9 cellular contexts compared by ENCODE assay signal in the genomic region with DNA sequence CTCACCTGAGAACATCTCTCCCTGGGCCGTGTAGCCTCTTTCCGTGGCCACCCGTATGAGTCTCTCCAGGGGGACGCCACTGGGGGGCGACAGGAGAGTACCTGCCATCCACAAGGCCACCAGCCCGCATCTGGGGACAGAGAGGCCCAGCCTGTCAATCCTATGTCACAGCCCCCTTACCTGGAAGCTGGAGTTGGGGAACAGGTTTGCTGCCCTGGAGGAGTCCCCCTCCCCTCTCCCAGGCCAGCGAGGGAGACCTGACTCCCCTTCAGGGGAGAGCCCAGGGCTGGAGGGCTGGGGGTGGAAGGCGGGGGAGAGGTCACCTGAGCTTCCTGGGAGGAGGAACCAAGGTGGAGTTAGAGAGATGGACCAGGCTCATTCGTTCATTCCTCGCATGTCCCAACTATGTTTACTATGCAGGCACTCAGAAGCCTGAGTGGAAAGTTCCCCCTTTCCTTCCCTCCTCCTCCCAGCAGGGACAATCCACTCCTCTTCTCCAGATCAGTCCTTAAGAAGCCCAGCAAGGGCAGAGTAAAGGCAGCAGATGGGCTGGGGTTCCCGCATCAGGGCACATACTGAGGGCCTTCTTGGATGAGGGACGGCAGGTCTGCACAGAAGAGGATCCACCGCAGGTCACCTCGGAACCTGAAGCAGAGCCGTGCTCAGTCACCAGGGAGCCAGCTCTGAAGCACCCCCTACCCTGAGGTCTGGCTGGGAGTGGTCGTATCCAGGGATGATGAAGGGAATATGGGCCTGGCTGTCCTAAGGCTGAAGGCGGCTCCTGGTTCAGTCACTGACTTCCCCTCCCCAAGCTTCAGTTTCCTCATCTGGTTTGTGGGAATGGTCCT. TPM values are rescaled to one million over a fixed set of nuclear protein-coding genes. Genes with fewer than 3 reads are reported as not detected.
DNase-seq lines count a peak whose midpoint lies in the region; ATAC-seq, FAIRE-seq and TF ChIP-seq lines count a peak whose summit lies in the region.
"Had no signal": no experiment of that assay in that cellular context is flagged by ENCODE, and none has a peak within 500 bp of the region (broad histone marks: within the 10 kb centered on the region; RNA-seq: fewer than 3 reads in every experiment).

No MANE protein-coding gene starts in this region.

- H3K36me3 Mint-ChIP-seq in progenitor cell of endocrine pancreas (ENCODE audit: insufficient read depth), result no peaks in the 10 kb centered on the region

- H4K20me1 ChIP-seq in endothelial cell of umbilical vein (replicated peaks; ENCODE audit: control insufficient read depth, extremely low read depth, insufficient read depth, low read length), result no peaks in the 10 kb centered on the region

- CTCF ChIA-PET in endothelial cell of umbilical vein (lab: Charles Lee), result interaction anchor here (0.7 to 2.7 kb wide), 7 partner anchors 12 to 74 kb away, joined by 3 to 7 read pairs (median 4); no protein-coding TSS in a partner anchor

- H3K9me3 ChIP-seq in endothelial cell of umbilical vein (replicated peaks; ENCODE audit: control insufficient read depth, insufficient read depth, low read length), result no peaks in the 10 kb centered on the region

- H2AFZ ChIP-seq in endothelial cell of umbilical vein (ENCODE audit: low read depth, low read length), result peak overlapping the region; percentile 5

- peaks cover 13% of the 10 kb centered on the region for H3K4me1 ChIP-seq in endothelial cell of umbilical vein (ENCODE audit: control insufficient read depth, extremely low read depth, insufficient read depth, low read length)

- TF ChIP-seq CTCF in GM12875 (IDR thresholded peaks at IDR 0.05; ENCODE audit: borderline replicate concordance, insufficient read depth, low read depth, low read length), result peak; percentile 39; the same call in 1 of the 2 replicates
- peak in 1 of 2 donors; percentile 31 for TF ChIP-seq CTCF in endothelial cell of umbilical vein (IDR thresholded peaks at IDR 0.05; ENCODE audit: extremely low read depth in 1 of 2, insufficient read depth in 1 of 2, low read depth in 1 of 2, low read length in 2 of 2)
- TF ChIP-seq CTCF in progenitor cell of endocrine pancreas (IDR thresholded peaks at IDR 0.05; ENCODE audit: unreplicated experiment), result peak; percentile 40

- H3K27ac ChIP-seq in endothelial cell of umbilical vein (ENCODE audit: insufficient read depth, low read depth, low read length), result no peak overlapping the region

- H3K9me3 Mint-ChIP-seq in progenitor cell of endocrine pancreas (ENCODE audit: low read depth), result no peaks in the 10 kb centered on the region

- ATAC-seq in GM21619 (IDR thresholded peaks at IDR 0.05; ENCODE audit: unreplicated experiment) (no peak), HG03196 (IDR thresholded peaks at IDR 0.05; ENCODE audit: unreplicated experiment) (no peak), HG02870 (IDR thresholded peaks at IDR 0.05; ENCODE audit: unreplicated experiment) (no peak)

- DNase-seq in OCI-M1 (lab: John Stamatoyannopoulos, UW) (peak; percentile 17), endothelial cell of umbilical vein (ENCODE audit: low read depth, low spot score) (no peak), progenitor cell of endocrine pancreas (ENCODE audit: low spot score, unreplicated experiment) (no peak), GM12892 (ENCODE audit: insufficient read length) (no peak)

- peaks cover 6% of the 10 kb centered on the region for H3K4me1 Mint-ChIP-seq in progenitor cell of endocrine pancreas (ENCODE audit: low read depth)

- dilution Hi-C loops in endothelial cell of umbilical vein (cut with MboI; ENCODE audit: extremely low pct_ligation_motif_present, low sequenced_read_pairs), result no loop called here

- no peak overlapping the region for H3K9ac ChIP-seq in endothelial cell of umbilical vein (replicated peaks; ENCODE audit: extremely low read depth, insufficient read depth, low read length)

- no peak overlapping the region for H3K4me2 ChIP-seq in endothelial cell of umbilical vein (ENCODE audit: insufficient read depth, low read length)

- POLR2A ChIA-PET in endothelial cell of umbilical vein (lab: Charles Lee), result no interaction called here

- H3K79me2 ChIP-seq in endothelial cell of umbilical vein (ENCODE audit: control insufficient read depth, insufficient read depth, low read length), result no peaks in the 10 kb centered on the region

- TF ChIP-seq POLR2A in endothelial cell of umbilical vein (IDR thresholded peaks at IDR 0.05; ENCODE audit: low read depth, low read length), result no peak
- no peak for TF ChIP-seq POLR2A in GM12892 (IDR thresholded peaks at IDR 0.05; ENCODE audit: low read depth, low read length)

- H3K27me3 Mint-ChIP-seq in progenitor cell of endocrine pancreas, result no peaks in the 10 kb centered on the region

- no TSS peak for BruUV-seq in endothelial cell of umbilical vein (replicated peaks; lab: Mats Ljungman, UMichigan)

- intact Hi-C loops in endothelial cell of umbilical vein (cut with micrococcal nuclease), result no loop called here

- peak overlapping the region; percentile 77 for H3K27ac Mint-ChIP-seq in progenitor cell of endocrine pancreas

- H3K4me3 ChIP-seq in GM12875 (ENCODE audit: low read depth, low read length) (no peak overlapping the region), endothelial cell of umbilical vein (replicated peaks in 1 of 3; ENCODE audit: insufficient read depth in 1 of 3, low read depth in 1 of 3, low read length in 3 of 3) (no peak overlapping the region)

- H3K27me3 ChIP-seq in endothelial cell of umbilical vein (ENCODE audit: control insufficient read depth in 2 of 2, insufficient read depth in 2 of 2, low read length in 2 of 2), result no peaks in the 10 kb centered on the region

- no peaks in the 10 kb centered on the region for H3K9me1 ChIP-seq in endothelial cell of umbilical vein (replicated peaks; ENCODE audit: control insufficient read depth, extremely low read depth, insufficient read depth, low read length)

- FAIRE-seq in endothelial cell of umbilical vein (lab: Jason Lieb, UNC) (peak; percentile 28), GM12892 (lab: Jason Lieb, UNC) (no peak)
- FAIRE-seq: RCC 7860 had no signal

- H3K36me3 ChIP-seq in endothelial cell of umbilical vein (ENCODE audit: control insufficient read depth in 2 of 2, extremely low read depth in 1 of 2, insufficient read depth in 2 of 2, low read length in 2 of 2), result no peaks in the 10 kb centered on the region

- no peak overlapping the region for H3K4me3 Mint-ChIP-seq in progenitor cell of endocrine pancreas (ENCODE audit: low read depth)

RNA-seq across cellular contexts. Expression of gene ACTMAP, which starts 5.5 kb away (rescaled TPM):
- 7.7 and 9.1 TPM in 2 replicates for total RNA-seq in endothelial cell of umbilical vein
- 5.2 and 5.3 TPM in 2 replicates for polyA plus RNA-seq in endothelial cell of umbilical vein
- 3.5 and 3.9 TPM in 2 replicates for polyA plus RNA-seq in endothelial cell of umbilical vein (2011; cell fraction: cytosol; rRNA removed)
- 5.9 and 7.6 TPM in 2 replicates for polyA plus RNA-seq in endothelial cell of umbilical vein (2011; cell fraction: nucleus; rRNA removed)
- polyA plus RNA-seq in endothelial cell of umbilical vein (2012), result 3.6 and 4.4 TPM in 2 replicates
- polyA minus RNA-seq in endothelial cell of umbilical vein, result 1.4 and 4.1 TPM in 2 replicates
- 7.4 TPM for polyA minus RNA-seq in endothelial cell of umbilical vein (2011; cell fraction: cytosol; rRNA and poly(A)+ RNA removed)
- 1.7 and 1.8 TPM in 2 replicates for polyA minus RNA-seq in endothelial cell of umbilical vein (2011; cell fraction: nucleus; rRNA and poly(A)+ RNA removed)
- 21.1 and 22.5 TPM in 2 replicates for total RNA-seq in progenitor cell of endocrine pancreas
- 9.3 TPM for polyA plus RNA-seq in GM12892 (2012; ENCODE audit: missing spikeins)

RNA-seq across cellular contexts. Expression of gene SNRPA, which starts 6.2 kb away (rescaled TPM):
- total RNA-seq in endothelial cell of umbilical vein, result 131 and 139 TPM in 2 replicates
- 84.6 and 109 TPM in 2 replicates for polyA plus RNA-seq in endothelial cell of umbilical vein
- 94.6 and 112 TPM in 2 replicates for polyA plus RNA-seq in endothelial cell of umbilical vein (2011; cell fraction: cytosol; rRNA removed)
- polyA plus RNA-seq in endothelial cell of umbilical vein (2011; cell fraction: nucleus; rRNA removed), result 126 and 180 TPM in 2 replicates
- polyA plus RNA-seq in endothelial cell of umbilical vein (2012), result 81.0 and 91.1 TPM in 2 replicates
- polyA minus RNA-seq in endothelial cell of umbilical vein, result 192 and 213 TPM in 2 replicates
- polyA minus RNA-seq in endothelial cell of umbilical vein (2011; cell fraction: cytosol; rRNA and poly(A)+ RNA removed), result 179 TPM
- 73.6 and 91.5 TPM in 2 replicates for polyA minus RNA-seq in endothelial cell of umbilical vein (2011; cell fraction: nucleus; rRNA and poly(A)+ RNA removed)
- total RNA-seq in progenitor cell of endocrine pancreas, result 111 and 126 TPM in 2 replicates
- 122 TPM for polyA plus RNA-seq in GM12892 (2012; ENCODE audit: missing spikeins)

RNA-seq across cellular contexts. Expression of gene ITPKC, which starts 27.9 kb away (rescaled TPM):
- 16.1 and 16.9 TPM in 2 replicates for total RNA-seq in endothelial cell of umbilical vein
- 7.2 and 7.3 TPM in 2 replicates for polyA plus RNA-seq in endothelial cell of umbilical vein
- 6.9 and 8.3 TPM in 2 replicates for polyA plus RNA-seq in endothelial cell of umbilical vein (2011; cell fraction: cytosol; rRNA removed)
- polyA plus RNA-seq in endothelial cell of umbilical vein (2011; cell fraction: nucleus; rRNA removed), result 7.0 and 7.6 TPM in 2 replicates
- 12.2 and 17.4 TPM in 2 replicates for polyA plus RNA-seq in endothelial cell of umbilical vein (2012)
- polyA minus RNA-seq in endothelial cell of umbilical vein, result 8.0 and 9.6 TPM in 2 replicates
- polyA minus RNA-seq in endothelial cell of umbilical vein (2011; cell fraction: cytosol; rRNA and poly(A)+ RNA removed), result 1.7 TPM
- polyA minus RNA-seq in endothelial cell of umbilical vein (2011; cell fraction: nucleus; rRNA and poly(A)+ RNA removed), result 6.4 and 7.0 TPM in 2 replicates
- total RNA-seq in progenitor cell of endocrine pancreas, result 20.1 and 20.7 TPM in 2 replicates
- 3.3 TPM for polyA plus RNA-seq in GM12892 (2012; ENCODE audit: missing spikeins)

RNA-seq across cellular contexts. Expression of gene COQ8B, which starts 28.1 kb away (rescaled TPM):
- total RNA-seq in endothelial cell of umbilical vein (15.3 and 19.2 TPM in 2 replicates), progenitor cell of endocrine pancreas (55.8 and 58.6 TPM in 2 replicates)
- 16.2 and 21.5 TPM in 2 replicates for polyA plus RNA-seq in endothelial cell of umbilical vein
- polyA plus RNA-seq in endothelial cell of umbilical vein (2011; cell fraction: cytosol; rRNA removed), result 12.7 and 14.2 TPM in 2 replicates
- 47.8 and 53.7 TPM in 2 replicates for polyA plus RNA-seq in endothelial cell of umbilical vein (2011; cell fraction: nucleus; rRNA removed)
- 14.6 and 15.6 TPM in 2 replicates for polyA plus RNA-seq in endothelial cell of umbilical vein (2012)
- polyA minus RNA-seq in endothelial cell of umbilical vein, result 12.1 and 18.1 TPM in 2 replicates
- polyA minus RNA-seq in endothelial cell of umbilical vein (2011; cell fraction: cytosol; rRNA and poly(A)+ RNA removed), result 18.1 TPM
- 12.8 and 16.3 TPM in 2 replicates for polyA minus RNA-seq in endothelial cell of umbilical vein (2011; cell fraction: nucleus; rRNA and poly(A)+ RNA removed)
- polyA plus RNA-seq in GM12892 (2012; ENCODE audit: missing spikeins), result 11.3 TPM

RNA-seq across cellular contexts. Expression of gene MIA, which starts 30.5 kb away (rescaled TPM):
- not detected in 2 replicates for total RNA-seq in endothelial cell of umbilical vein
- 0.32 TPM in 1 of 2 replicates, not detected in the other for polyA plus RNA-seq in endothelial cell of umbilical vein
- polyA plus RNA-seq in endothelial cell of umbilical vein (2011; cell fraction: cytosol; rRNA removed), result not detected in 2 replicates
- polyA plus RNA-seq in endothelial cell of umbilical vein (2011; cell fraction: nucleus; rRNA removed), result 0.77 and 0.84 TPM in 2 replicates
- polyA plus RNA-seq in endothelial cell of umbilical vein (2012), result not detected in 2 replicates
- 2.5 TPM in 1 of 2 replicates, not detected in the other for polyA minus RNA-seq in endothelial cell of umbilical vein
- not detected for polyA minus RNA-seq in endothelial cell of umbilical vein (2011; cell fraction: cytosol; rRNA and poly(A)+ RNA removed)
- polyA minus RNA-seq in endothelial cell of umbilical vein (2011; cell fraction: nucleus; rRNA and poly(A)+ RNA removed), result not detected in 2 replicates
- total RNA-seq in progenitor cell of endocrine pancreas, result 4.6 and 8.5 TPM in 2 replicates
- polyA plus RNA-seq in GM12892 (2012; ENCODE audit: missing spikeins), result 2.0 TPM
